In the genomic region with DNA sequence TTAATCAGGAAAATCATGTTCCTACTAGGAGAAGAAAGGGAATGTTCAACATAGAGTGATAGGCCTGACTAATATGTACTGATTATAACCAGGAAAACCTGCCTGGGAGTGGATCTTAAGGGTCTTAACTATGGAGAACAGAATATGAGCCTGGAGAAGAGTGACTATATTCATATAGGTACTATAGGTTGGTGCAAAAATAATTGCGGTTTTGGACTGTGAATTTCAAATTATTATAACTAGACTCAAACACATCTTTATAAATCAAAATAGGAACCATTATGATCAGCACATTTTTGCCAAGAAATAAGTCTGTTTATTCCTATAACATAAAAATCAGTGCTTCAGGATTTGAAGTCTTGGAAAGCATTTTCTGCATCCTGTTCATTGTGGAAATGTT, we compare ENCODE assay signal across 8 cellular contexts.
"Had no signal": no experiment of that assay in that cellular context is flagged by ENCODE, and none has a peak within 500 bp of the region (broad histone marks: within the 10 kb centered on the region; RNA-seq: fewer than 3 reads in every experiment).

No MANE protein-coding gene starts in this region.

- H3K4me3 ChIP-seq: GM23338, K562 had no signal

- H3K27ac ChIP-seq: HL-60 had no signal

- H3K9me3 Mint-ChIP-seq: GM23338, H9 had no signal

- H3K27ac Mint-ChIP-seq: GM23338, H9 had no signal

- FAIRE-seq: H1, K562 had no signal

- DNase-seq: H9, HCEC 1CT, IMR-90, KG1 had no signal

- H3K4me2 ChIP-seq: GM23338 had no signal

- ATAC-seq: GM23338, K562 had no signal

- H2AFZ ChIP-seq: GM23338 had no signal
